In the genomic region with DNA sequence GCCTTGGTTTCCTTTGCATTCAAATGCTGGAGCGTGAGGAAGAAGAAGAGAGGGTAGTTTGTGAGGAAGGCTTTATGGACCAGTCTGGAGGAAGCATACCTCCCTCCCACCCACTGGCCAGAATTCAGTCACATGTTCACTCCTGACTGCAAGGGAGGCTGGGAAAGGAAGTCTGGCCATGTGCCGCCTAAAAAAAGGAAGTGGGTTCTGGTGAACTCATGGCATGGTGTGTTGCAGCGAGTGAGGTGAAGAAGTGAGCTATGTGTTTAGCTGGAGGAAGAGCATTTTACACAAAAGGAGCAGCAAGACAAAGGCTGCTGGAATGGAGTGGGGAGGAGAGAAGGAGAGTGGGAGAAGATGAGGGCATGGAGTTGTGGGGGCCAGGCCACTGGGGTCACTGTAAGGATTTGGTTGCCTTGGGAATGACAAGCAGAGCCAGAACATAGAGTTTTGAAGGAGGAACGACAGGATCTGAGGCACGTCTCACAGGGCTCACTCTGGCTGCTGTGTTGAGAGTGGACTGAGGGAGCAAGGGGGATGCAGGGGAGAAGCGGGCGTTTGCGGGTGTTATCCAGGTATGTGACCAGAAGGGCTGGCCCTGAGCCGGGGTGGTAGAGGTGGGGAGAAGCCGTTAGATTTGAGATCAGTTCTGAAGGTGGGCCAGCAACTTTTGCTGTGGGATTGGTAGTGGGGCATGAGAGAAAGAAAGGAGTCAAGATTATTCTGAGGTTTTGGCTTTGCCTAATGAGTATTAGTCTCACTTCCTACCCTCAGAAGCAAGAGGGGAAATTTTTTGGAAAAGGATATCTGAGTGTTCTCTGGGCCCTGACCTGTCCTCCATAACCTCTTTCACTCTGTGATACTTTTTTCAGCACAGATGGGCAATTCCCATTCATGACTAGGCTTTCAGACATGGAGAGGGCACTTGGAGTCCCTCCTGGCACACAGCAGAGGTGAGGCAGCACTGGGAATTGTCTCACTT, we compare ENCODE assay signal across 1 cellular context.
TF ChIP-seq lines count a peak whose summit lies in the region.

No MANE protein-coding gene starts in this region.

TF ChIP-seq in HepG2, 621 proteins besides CTCF, POLR2A, EP300 and RAD21:
- TF ChIP-seq MAZ (IDR thresholded peaks at IDR 0.05; ENCODE audit: borderline replicate concordance, low read depth, low read length), result no peak
- TF ChIP-seq MAZ (CRISPR knock-in tag; IDR thresholded peaks at IDR 0.05; ENCODE audit: low read depth), result no peak
- TF ChIP-seq, protein P1, sequence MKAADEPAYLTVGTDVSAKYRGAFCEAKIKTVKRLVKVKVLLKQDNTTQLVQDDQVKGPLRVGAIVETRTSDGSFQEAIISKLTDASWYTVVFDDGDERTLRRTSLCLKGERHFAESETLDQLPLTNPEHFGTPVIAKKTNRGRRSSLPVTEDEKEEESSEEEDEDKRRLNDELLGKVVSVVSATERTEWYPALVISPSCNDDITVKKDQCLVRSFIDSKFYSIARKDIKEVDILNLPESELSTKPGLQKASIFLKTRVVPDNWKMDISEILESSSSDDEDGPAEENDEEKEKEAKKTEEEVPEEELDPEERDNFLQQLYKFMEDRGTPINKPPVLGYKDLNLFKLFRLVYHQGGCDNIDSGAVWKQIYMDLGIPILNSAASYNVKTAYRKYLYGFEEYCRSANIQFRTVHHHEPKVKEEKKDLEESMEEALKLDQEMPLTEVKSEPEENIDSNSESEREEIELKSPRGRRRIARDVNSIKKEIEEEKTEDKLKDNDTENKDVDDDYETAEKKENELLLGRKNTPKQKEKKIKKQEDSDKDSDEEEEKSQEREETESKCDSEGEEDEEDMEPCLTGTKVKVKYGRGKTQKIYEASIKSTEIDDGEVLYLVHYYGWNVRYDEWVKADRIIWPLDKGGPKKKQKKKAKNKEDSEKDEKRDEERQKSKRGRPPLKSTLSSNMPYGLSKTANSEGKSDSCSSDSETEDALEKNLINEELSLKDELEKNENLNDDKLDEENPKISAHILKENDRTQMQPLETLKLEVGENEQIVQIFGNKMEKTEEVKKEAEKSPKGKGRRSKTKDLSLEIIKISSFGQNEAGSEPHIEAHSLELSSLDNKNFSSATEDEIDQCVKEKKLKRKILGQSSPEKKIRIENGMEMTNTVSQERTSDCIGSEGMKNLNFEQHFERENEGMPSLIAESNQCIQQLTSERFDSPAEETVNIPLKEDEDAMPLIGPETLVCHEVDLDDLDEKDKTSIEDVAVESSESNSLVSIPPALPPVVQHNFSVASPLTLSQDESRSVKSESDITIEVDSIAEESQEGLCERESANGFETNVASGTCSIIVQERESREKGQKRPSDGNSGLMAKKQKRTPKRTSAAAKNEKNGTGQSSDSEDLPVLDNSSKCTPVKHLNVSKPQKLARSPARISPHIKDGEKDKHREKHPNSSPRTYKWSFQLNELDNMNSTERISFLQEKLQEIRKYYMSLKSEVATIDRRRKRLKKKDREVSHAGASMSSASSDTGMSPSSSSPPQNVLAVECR (CRISPR knock-in tag; IDR thresholded peaks at IDR 0.05; ENCODE audit: borderline replicate concordance), result no peak
- TF ChIP-seq ZNF788 (CRISPR knock-in tag; IDR thresholded peaks at IDR 0.05; ENCODE audit: borderline replicate concordance), result no peak
- TF ChIP-seq PCBP1 (IDR thresholded peaks at IDR 0.05; ENCODE audit: borderline replicate concordance, low read depth, low read length), result no peak
- no peak for TF ChIP-seq SNAPC2 (CRISPR knock-in tag; IDR thresholded peaks at IDR 0.05)
- no peak for TF ChIP-seq DNMT1 (CRISPR knock-in tag; IDR thresholded peaks at IDR 0.05)
- TF ChIP-seq RFXANK (CRISPR knock-in tag; IDR thresholded peaks at IDR 0.05), result no peak
- TF ChIP-seq, protein P2, sequence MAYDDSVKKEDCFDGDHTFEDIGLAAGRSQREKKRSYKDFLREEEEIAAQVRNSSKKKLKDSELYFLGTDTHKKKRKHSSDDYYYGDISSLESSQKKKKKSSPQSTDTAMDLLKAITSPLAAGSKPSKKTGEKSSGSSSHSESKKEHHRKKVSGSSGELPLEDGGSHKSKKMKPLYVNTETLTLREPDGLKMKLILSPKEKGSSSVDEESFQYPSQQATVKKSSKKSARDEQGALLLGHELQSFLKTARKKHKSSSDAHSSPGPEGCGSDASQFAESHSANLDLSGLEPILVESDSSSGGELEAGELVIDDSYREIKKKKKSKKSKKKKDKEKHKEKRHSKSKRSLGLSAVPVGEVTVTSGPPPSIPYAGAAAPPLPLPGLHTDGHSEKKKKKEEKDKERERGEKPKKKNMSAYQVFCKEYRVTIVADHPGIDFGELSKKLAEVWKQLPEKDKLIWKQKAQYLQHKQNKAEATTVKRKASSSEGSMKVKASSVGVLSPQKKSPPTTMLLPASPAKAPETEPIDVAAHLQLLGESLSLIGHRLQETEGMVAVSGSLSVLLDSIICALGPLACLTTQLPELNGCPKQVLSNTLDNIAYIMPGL (CRISPR knock-in tag; IDR thresholded peaks at IDR 0.05; ENCODE audit: borderline replicate concordance in 1 of 2, low read depth in 1 of 2), result no peak
- no peak for TF ChIP-seq ZNF761 (CRISPR knock-in tag; conservative IDR thresholded peaks at IDR 0.05)
- TF ChIP-seq SKI (IDR thresholded peaks at IDR 0.05; ENCODE audit: partially characterized antibody), result no peak
- TF ChIP-seq RELA (CRISPR knock-in tag; IDR thresholded peaks at IDR 0.05), result no peak
- TF ChIP-seq, protein P3, sequence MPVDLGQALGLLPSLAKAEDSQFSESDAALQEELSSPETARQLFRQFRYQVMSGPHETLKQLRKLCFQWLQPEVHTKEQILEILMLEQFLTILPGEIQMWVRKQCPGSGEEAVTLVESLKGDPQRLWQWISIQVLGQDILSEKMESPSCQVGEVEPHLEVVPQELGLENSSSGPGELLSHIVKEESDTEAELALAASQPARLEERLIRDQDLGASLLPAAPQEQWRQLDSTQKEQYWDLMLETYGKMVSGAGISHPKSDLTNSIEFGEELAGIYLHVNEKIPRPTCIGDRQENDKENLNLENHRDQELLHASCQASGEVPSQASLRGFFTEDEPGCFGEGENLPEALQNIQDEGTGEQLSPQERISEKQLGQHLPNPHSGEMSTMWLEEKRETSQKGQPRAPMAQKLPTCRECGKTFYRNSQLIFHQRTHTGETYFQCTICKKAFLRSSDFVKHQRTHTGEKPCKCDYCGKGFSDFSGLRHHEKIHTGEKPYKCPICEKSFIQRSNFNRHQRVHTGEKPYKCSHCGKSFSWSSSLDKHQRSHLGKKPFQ (CRISPR knock-in tag; IDR thresholded peaks at IDR 0.05; ENCODE audit: insufficient replicate concordance), result no peak
- TF ChIP-seq CHCHD3 (CRISPR knock-in tag; IDR thresholded peaks at IDR 0.05), result no peak
- TF ChIP-seq KAT2B (IDR thresholded peaks at IDR 0.05; ENCODE audit: borderline replicate concordance, low read depth, low read length), result no peak
- TF ChIP-seq KDM6A (CRISPR knock-in tag; IDR thresholded peaks at IDR 0.05; ENCODE audit: low read depth), result no peak
- TF ChIP-seq, protein P4, sequence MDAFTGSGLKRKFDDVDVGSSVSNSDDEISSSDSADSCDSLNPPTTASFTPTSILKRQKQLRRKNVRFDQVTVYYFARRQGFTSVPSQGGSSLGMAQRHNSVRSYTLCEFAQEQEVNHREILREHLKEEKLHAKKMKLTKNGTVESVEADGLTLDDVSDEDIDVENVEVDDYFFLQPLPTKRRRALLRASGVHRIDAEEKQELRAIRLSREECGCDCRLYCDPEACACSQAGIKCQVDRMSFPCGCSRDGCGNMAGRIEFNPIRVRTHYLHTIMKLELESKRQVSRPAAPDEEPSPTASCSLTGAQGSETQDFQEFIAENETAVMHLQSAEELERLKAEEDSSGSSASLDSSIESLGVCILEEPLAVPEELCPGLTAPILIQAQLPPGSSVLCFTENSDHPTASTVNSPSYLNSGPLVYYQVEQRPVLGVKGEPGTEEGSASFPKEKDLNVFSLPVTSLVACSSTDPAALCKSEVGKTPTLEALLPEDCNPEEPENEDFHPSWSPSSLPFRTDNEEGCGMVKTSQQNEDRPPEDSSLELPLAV (CRISPR knock-in tag; conservative IDR thresholded peaks at IDR 0.05; ENCODE audit: low read depth), result no peak
- TF ChIP-seq JUND (CRISPR knock-in tag; IDR thresholded peaks at IDR 0.05), result no peak
- no peak for TF ChIP-seq TCF7 (IDR thresholded peaks at IDR 0.05; ENCODE audit: low read depth)
- no peak for TF ChIP-seq HMGA1 (CRISPR knock-in tag; conservative IDR thresholded peaks at IDR 0.05)
